Comparison of ENCODE assay signal across 6 cellular contexts in the genomic region with DNA sequence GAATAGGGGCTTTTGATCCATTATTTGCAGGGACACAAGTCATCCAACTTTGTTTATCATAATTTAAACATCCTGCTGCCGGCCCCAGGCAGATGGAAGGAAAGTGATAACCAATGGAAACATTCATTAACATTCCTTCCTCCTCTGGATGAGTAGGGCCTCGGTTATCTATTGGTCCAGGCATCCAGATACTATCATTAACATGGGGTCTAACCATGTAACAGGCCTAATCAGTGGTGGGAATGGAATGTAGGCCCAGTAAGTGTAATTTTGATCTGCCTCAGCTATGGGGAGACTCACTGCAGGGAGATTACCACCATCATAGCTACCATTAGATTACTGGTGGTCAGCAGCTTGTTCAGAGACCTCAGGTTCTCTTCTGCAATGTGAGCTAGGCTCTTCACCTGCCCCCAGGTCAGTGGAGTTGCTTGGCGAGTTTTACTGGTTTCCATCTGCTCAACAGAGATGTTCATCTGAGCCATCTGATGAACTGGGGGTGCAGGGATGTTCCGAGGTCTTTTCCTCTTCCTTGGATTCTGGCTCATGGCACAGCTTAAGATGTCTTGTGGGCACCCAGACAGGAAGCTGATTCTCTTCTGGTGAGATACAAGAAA. TPM values are rescaled to one million over a fixed set of nuclear protein-coding genes. Genes with fewer than 3 reads are reported as not detected.
"Had no signal": no experiment of that assay in that cellular context is flagged by ENCODE, and none has a peak within 500 bp of the region (broad histone marks: within the 10 kb centered on the region; RNA-seq: fewer than 3 reads in every experiment).

No MANE protein-coding gene starts in this region.

RNA-seq across cellular contexts. Expression of gene TMC5, which starts 21.9 kb away (rescaled TPM):
- total RNA-seq: activated CD4-positive, alpha-beta T cell treated with anti-CD3 and anti-CD28 coated beads, Interleukin-2, amount 10 ng/mL, durations not matched to agents 7 days and 5 days; activated naive CD4-positive, alpha-beta T cell treated with anti-CD3 and anti-CD28 coated beads, Interleukin-2, amount 50 U/mL, for 72 hours; activated T-cell treated with anti-CD3 and anti-CD28 coated beads, Interleukin-2, amount 50 U/mL, for 72 hours; endothelial cell of umbilical vein; fibroblast of lung; naive thymus-derived CD8-positive, alpha-beta T cell had no signal
- polyA plus RNA-seq: endothelial cell of umbilical vein; fibroblast of lung; naive thymus-derived CD8-positive, alpha-beta T cell had no signal
